Comparison of ENCODE assay signal across 1 cellular context in genomic region chr2:105800036-105800755, GRCh38.
TF ChIP-seq lines count a peak whose summit lies in the region.

No MANE protein-coding gene starts in this region.

TF ChIP-seq in HepG2, 621 proteins besides CTCF, POLR2A, EP300 and RAD21 (continued from another document and continues in another):
- peak; percentile 80 for TF ChIP-seq TFAP4 (IDR thresholded peaks at IDR 0.05; ENCODE audit: borderline replicate concordance, low read depth)
- no peak for TF ChIP-seq SNAPC5 (CRISPR knock-in tag; IDR thresholded peaks at IDR 0.05; ENCODE audit: borderline replicate concordance)
- 0 out of 2 replicates have a peak, but pooled peaks have one; percentile 6 for TF ChIP-seq ZFX (CRISPR knock-in tag; IDR thresholded peaks at IDR 0.05; ENCODE audit: low read depth)
- no peak for TF ChIP-seq SOX6 (IDR thresholded peaks at IDR 0.05)
- peak; percentile 72 for TF ChIP-seq SOX6 (CRISPR knock-in tag; IDR thresholded peaks at IDR 0.05)
- no peak for TF ChIP-seq ZBTB43 (CRISPR knock-in tag; conservative IDR thresholded peaks at IDR 0.05)
- TF ChIP-seq ZNF207 (IDR thresholded peaks at IDR 0.05; ENCODE audit: borderline replicate concordance) = no peak
- no peak for TF ChIP-seq LRRFIP1 (CRISPR knock-in tag; conservative IDR thresholded peaks at IDR 0.05)
- TF ChIP-seq NFYB (CRISPR knock-in tag; IDR thresholded peaks at IDR 0.05) = no peak
- no peak for TF ChIP-seq SNAPC4 (CRISPR knock-in tag; IDR thresholded peaks at IDR 0.05)
- no peak for TF ChIP-seq MAFF (IDR thresholded peaks at IDR 0.05; ENCODE audit: low read depth, low read length)
- no peak for TF ChIP-seq ZNF747 (CRISPR knock-in tag; IDR thresholded peaks at IDR 0.05; ENCODE audit: borderline replicate concordance)
- no peak for TF ChIP-seq ELK4 (CRISPR knock-in tag; IDR thresholded peaks at IDR 0.05; ENCODE audit: borderline replicate concordance)
- no peak for TF ChIP-seq AKAP8 (CRISPR knock-in tag; IDR thresholded peaks at IDR 0.05)
- TF ChIP-seq ZNF660 (CRISPR knock-in tag; IDR thresholded peaks at IDR 0.05; ENCODE audit: borderline replicate concordance, low read depth) = no peak
- TF ChIP-seq ZNF484 (CRISPR knock-in tag; IDR thresholded peaks at IDR 0.05; ENCODE audit: borderline replicate concordance, low read depth) = no peak
- no peak for TF ChIP-seq ZNF564 (CRISPR knock-in tag; IDR thresholded peaks at IDR 0.05)
- TF ChIP-seq POLR2AphosphoS5 (IDR thresholded peaks at IDR 0.05; ENCODE audit: low read depth, low read length) = no peak
- TF ChIP-seq ATF7 (IDR thresholded peaks at IDR 0.05) = no peak
- no peak for TF ChIP-seq ATF7 (CRISPR knock-in tag; IDR thresholded peaks at IDR 0.05)
- no peak for TF ChIP-seq ZFAT (CRISPR knock-in tag; conservative IDR thresholded peaks at IDR 0.05)
- no peak for TF ChIP-seq SALL2 (CRISPR knock-in tag; IDR thresholded peaks at IDR 0.05)
- TF ChIP-seq HNF4G (IDR thresholded peaks at IDR 0.05; ENCODE audit: borderline replicate concordance, low read depth, low read length) = 0 out of 2 replicates have a peak, but pooled peaks have one; percentile 22
- TF ChIP-seq HNF4G (CRISPR knock-in tag; IDR thresholded peaks at IDR 0.05; ENCODE audit: borderline replicate concordance, low read depth) = no peak
- no peak for TF ChIP-seq NR0B2 (CRISPR knock-in tag; IDR thresholded peaks at IDR 0.05)
- TF ChIP-seq ZNF616 (CRISPR knock-in tag; IDR thresholded peaks at IDR 0.05; ENCODE audit: low read depth) = no peak
- TF ChIP-seq MAZ (IDR thresholded peaks at IDR 0.05; ENCODE audit: borderline replicate concordance, low read depth, low read length) = no peak
- no peak for TF ChIP-seq MAZ (CRISPR knock-in tag; IDR thresholded peaks at IDR 0.05; ENCODE audit: low read depth)
- no peak for TF ChIP-seq ZBTB7B (CRISPR knock-in tag; IDR thresholded peaks at IDR 0.05)
- TF ChIP-seq ZNF841 (CRISPR knock-in tag; IDR thresholded peaks at IDR 0.05; ENCODE audit: borderline replicate concordance) = no peak
- TF ChIP-seq HDAC1 (CRISPR knock-in tag; IDR thresholded peaks at IDR 0.05) = 0 out of 2 replicates have a peak, but pooled peaks have one; percentile 19
- TF ChIP-seq HOMEZ (CRISPR knock-in tag; IDR thresholded peaks at IDR 0.05; ENCODE audit: low read depth) = 0 out of 2 replicates have a peak, but pooled peaks have one; percentile 15
- TF ChIP-seq HIVEP1 (CRISPR knock-in tag; IDR thresholded peaks at IDR 0.05) = no peak
- TF ChIP-seq ZNF740 (CRISPR knock-in tag; IDR thresholded peaks at IDR 0.05) = no peak
- no peak for TF ChIP-seq ZNF614 (CRISPR knock-in tag; IDR thresholded peaks at IDR 0.05; ENCODE audit: borderline replicate concordance)
- no peak for TF ChIP-seq ZSCAN22 (CRISPR knock-in tag; IDR thresholded peaks at IDR 0.05)
- 0 out of 2 replicates have a peak, but pooled peaks have one; percentile 17 for TF ChIP-seq THAP11 (CRISPR knock-in tag; IDR thresholded peaks at IDR 0.05)
- TF ChIP-seq SAFB2 (CRISPR knock-in tag; IDR thresholded peaks at IDR 0.05; ENCODE audit: borderline replicate concordance, low read depth) = no peak
- peak; percentile 65; the same call in 1 of the 2 replicates for TF ChIP-seq TGIF2 (CRISPR knock-in tag; IDR thresholded peaks at IDR 0.05)
- no peak for TF ChIP-seq BCLAF1 (IDR thresholded peaks at IDR 0.05)
- no peak for TF ChIP-seq ZNF713 (CRISPR knock-in tag; IDR thresholded peaks at IDR 0.05)
- TF ChIP-seq SP140L (CRISPR knock-in tag; IDR thresholded peaks at IDR 0.05; ENCODE audit: borderline replicate concordance) = no peak
- no peak for TF ChIP-seq ZNF879 (CRISPR knock-in tag; IDR thresholded peaks at IDR 0.05)
- no peak for TF ChIP-seq ARNTL (CRISPR knock-in tag; IDR thresholded peaks at IDR 0.05)
- TF ChIP-seq SATB2 (CRISPR knock-in tag; IDR thresholded peaks at IDR 0.05) = no peak
- no peak for TF ChIP-seq ZSCAN30 (CRISPR knock-in tag; IDR thresholded peaks at IDR 0.05)
- TF ChIP-seq ZNF605 (CRISPR knock-in tag; IDR thresholded peaks at IDR 0.05) = no peak
- TF ChIP-seq FOXP1 (IDR thresholded peaks at IDR 0.05) = no peak
- peak; percentile 31; the same call in 1 of the 2 replicates for TF ChIP-seq FOXP1 (CRISPR knock-in tag; IDR thresholded peaks at IDR 0.05)
- TF ChIP-seq ZNF780A (CRISPR knock-in tag; IDR thresholded peaks at IDR 0.05) = no peak
- TF ChIP-seq CSRNP1 (CRISPR knock-in tag; IDR thresholded peaks at IDR 0.05) = no peak
- peak; percentile 86 for TF ChIP-seq CEBPG (CRISPR knock-in tag; IDR thresholded peaks at IDR 0.05)
- TF ChIP-seq SKI (IDR thresholded peaks at IDR 0.05; ENCODE audit: partially characterized antibody) = no peak
